ENCODE assay signal across 11 cellular contexts in the genomic region with DNA sequence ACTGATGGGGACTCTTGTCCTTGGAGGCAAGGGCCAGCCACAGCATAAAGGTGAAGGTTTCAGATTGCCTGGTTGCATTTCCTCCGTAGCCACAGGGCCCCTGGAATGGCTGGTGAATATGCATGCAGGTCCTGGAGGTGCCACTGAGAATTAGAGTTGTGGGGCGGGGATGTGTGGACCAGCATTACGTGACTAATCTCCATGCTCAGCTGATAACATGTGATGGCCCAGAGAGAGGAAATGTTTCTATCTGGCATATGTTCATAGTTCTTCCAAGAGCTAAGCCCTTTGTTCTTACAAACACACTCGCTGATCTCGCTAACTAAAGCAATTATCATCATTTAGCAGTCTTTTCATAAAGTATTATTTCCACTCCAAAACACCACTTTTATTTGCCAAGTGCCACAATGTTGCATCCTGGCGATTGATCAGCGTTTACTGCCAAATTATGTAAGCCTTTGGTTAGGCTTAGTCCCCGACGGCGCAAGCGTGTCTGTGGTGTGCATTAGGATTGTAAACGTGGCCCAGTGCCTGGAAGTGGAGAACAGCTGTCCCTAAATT. TPM values are rescaled to one million over a fixed set of nuclear protein-coding genes. Genes with fewer than 3 reads are reported as not detected.
DNase-seq lines count a peak whose midpoint lies in the region; ATAC-seq and TF ChIP-seq lines count a peak whose summit lies in the region.
"Had no signal": no experiment of that assay in that cellular context is flagged by ENCODE, and none has a peak within 500 bp of the region (broad histone marks: within the 10 kb centered on the region; RNA-seq: fewer than 3 reads in every experiment).

No MANE protein-coding gene starts in this region.

- CTCF ChIA-PET in MCF 10A (lab: Yijun Ruan, JAX) = no interaction called here
- CTCF ChIA-PET in mammary epithelial cell (lab: Charles Lee; ENCODE audit: low non-redundant PET) = no interaction called here

- peak overlapping the region; percentile 27 for H2AFZ ChIP-seq in mammary epithelial cell (ENCODE audit: low read depth, low read length)

- peak overlapping the region; percentile 11 for H3K4me2 ChIP-seq in mammary epithelial cell (ENCODE audit: insufficient read depth, low read depth, low read length)

- no peak for DNase-seq in breast epithelium (ENCODE audit: low spot score in 2 of 2)
- DNase-seq in MCF 10A (ENCODE audit: unreplicated experiment) = no peak
- no peak for DNase-seq in mammary epithelial cell
- peak; percentile 33 for DNase-seq in iPS DF 4.7 (ENCODE audit: extremely low read depth, low spot score)
- DNase-seq in type B pancreatic cell (ENCODE audit: extremely low spot score, unreplicated experiment) = no peak
- DNase-seq in tibial nerve (ENCODE audit: low spot score in 2 of 2) = no peak
- DNase-seq in NCI-H345 treated with DMSO at 0.1 percent for 48 hours (lab: John Stamatoyannopoulos, UW; ENCODE audit: unreplicated experiment) = no peak
- DNase-seq: activated CD8-positive, alpha-beta T cell treated with anti-CD3 and anti-CD28 coated beads, Interleukin-2, amount 10 ng/mL, durations not matched to agents 7 days and 5 days; GDM1 had no signal

- TF ChIP-seq EP300 in tibial nerve (IDR thresholded peaks at IDR 0.05) = no peak

- peak overlapping the region; percentile 46 for H3K27ac ChIP-seq in breast epithelium
- H3K27ac ChIP-seq in mammary epithelial cell (ENCODE audit: insufficient read depth, low read depth, low read length) = no peak overlapping the region
- peak overlapping the region in 2 of 4 donors; percentile 49 to 53 for H3K27ac ChIP-seq in tibial nerve

- 26% methylated on average over 11 of the region's 12 CpGs for WGBS in mammary epithelial cell (ENCODE audit: low coverage, missing lambda C conversion rate)
- WGBS in tibial nerve, 2 donors = 62 to 63% methylated on average over 12 of the region's 12 CpGs

- H3K4me1 Mint-ChIP-seq in MCF 10A (ENCODE audit: insufficient read depth, unreplicated experiment) = no peaks in the 10 kb centered on the region
- H3K4me1 Mint-ChIP-seq in type B pancreatic cell (ENCODE audit: unreplicated experiment) = peaks cover 30% of the 10 kb centered on the region

- dilution Hi-C loops in mammary epithelial cell (cut with HindIII; ENCODE audit: low sequenced_read_pairs) = no loop called here

- H3K36me3 ChIP-seq in breast epithelium = no peaks in the 10 kb centered on the region
- H3K36me3 ChIP-seq in mammary epithelial cell (ENCODE audit: insufficient read depth, low read length) = no peaks in the 10 kb centered on the region
- no peaks in the 10 kb centered on the region for H3K36me3 ChIP-seq in tibial nerve

- H3K79me2 ChIP-seq in mammary epithelial cell (ENCODE audit: insufficient read depth, low read length) = no peaks in the 10 kb centered on the region

- H3K9me3 Mint-ChIP-seq in MCF 10A (ENCODE audit: unreplicated experiment) (no peaks in the 10 kb centered on the region), type B pancreatic cell (no peaks in the 10 kb centered on the region)
- H3K9me3 Mint-ChIP-seq: stimulated activated naive CD8-positive, alpha-beta T cell treated with anti-CD3 and anti-CD28 coated beads, Interleukin-15, Interleukin-2, amounts not matched to agents 100 ng/mL and 50 ng/mL, for 24 hours had no signal

- H3K27me3 Mint-ChIP-seq in MCF 10A (ENCODE audit: insufficient read depth, unreplicated experiment) (peaks cover 30% of the 10 kb centered on the region), type B pancreatic cell (no peaks in the 10 kb centered on the region)

- H3K4me3 Mint-ChIP-seq in MCF 10A (ENCODE audit: unreplicated experiment) (no peak overlapping the region), type B pancreatic cell (no peak overlapping the region)
- H3K4me3 Mint-ChIP-seq: activated CD8-positive, alpha-beta T cell treated with anti-CD3 and anti-CD28 coated beads, Interleukin-2, amount 10 ng/mL, durations not matched to agents 7 days and 5 days; stimulated activated naive CD8-positive, alpha-beta T cell treated with anti-CD3 and anti-CD28 coated beads, Interleukin-15, Interleukin-2, amounts not matched to agents 100 ng/mL and 50 ng/mL, for 24 hours had no signal

- intact Hi-C loops in breast epithelium (cut with DNase I; ENCODE audit: low total_unique reads) (no loop called here), MCF 10A (cut with micrococcal nuclease) (no loop called here), mammary epithelial cell (cut with micrococcal nuclease) (no loop called here)

- ATAC-seq in HG03175 (IDR thresholded peaks at IDR 0.05; ENCODE audit: unreplicated experiment) = no peak
- ATAC-seq: activated CD8-positive, alpha-beta T cell treated with anti-CD3 and anti-CD28 coated beads, Interleukin-2, amount 10 ng/mL, durations not matched to agents 7 days and 5 days had no signal

- TF ChIP-seq POLR2A in breast epithelium (IDR thresholded peaks at IDR 0.05) (no peak), tibial nerve (IDR thresholded peaks at IDR 0.05) (no peak)

- H3K9me3 ChIP-seq in breast epithelium (no peaks in the 10 kb centered on the region), mammary epithelial cell (replicated peaks; ENCODE audit: insufficient read depth, low read length) (no peaks in the 10 kb centered on the region), tibial nerve (no peaks in the 10 kb centered on the region)

- no TSS peak for BruUV-seq in MCF 10A (replicated peaks; lab: Mats Ljungman, UMichigan)
- no TSS peak for BruUV-seq in mammary epithelial cell (replicated peaks; lab: Mats Ljungman, UMichigan)

- no peaks in the 10 kb centered on the region for H3K36me3 Mint-ChIP-seq in MCF 10A (ENCODE audit: insufficient read depth, unreplicated experiment)
- H3K36me3 Mint-ChIP-seq in type B pancreatic cell = no peaks in the 10 kb centered on the region

- in situ Hi-C loops in mammary epithelial cell (cut with MboI; ENCODE audit: low sequenced_read_pairs in 2 of 2) = no loop called here

- H3K4me1 ChIP-seq in breast epithelium = no peaks in the 10 kb centered on the region
- H3K4me1 ChIP-seq in mammary epithelial cell (ENCODE audit: insufficient read depth, low read length) = peaks cover 5% of the 10 kb centered on the region
- peaks cover 0 to 54% (median 2%) of the 10 kb centered on the region in 4 donors for H3K4me1 ChIP-seq in tibial nerve

- no peak overlapping the region for H3K27ac Mint-ChIP-seq in MCF 10A (ENCODE audit: low read depth, unreplicated experiment)
- H3K27ac Mint-ChIP-seq in type B pancreatic cell = peak overlapping the region; percentile 33
- H3K27ac Mint-ChIP-seq: activated CD8-positive, alpha-beta T cell treated with anti-CD3 and anti-CD28 coated beads, Interleukin-2, amount 10 ng/mL, durations not matched to agents 7 days and 5 days; stimulated activated naive CD8-positive, alpha-beta T cell treated with anti-CD3 and anti-CD28 coated beads, Interleukin-15, Interleukin-2, amounts not matched to agents 100 ng/mL and 50 ng/mL, for 24 hours had no signal

- H3K27me3 ChIP-seq in breast epithelium (no peaks in the 10 kb centered on the region), mammary epithelial cell (ENCODE audit: insufficient read depth, low read length) (no peaks in the 10 kb centered on the region), tibial nerve (no peaks in the 10 kb centered on the region)

- H3K9ac ChIP-seq in mammary epithelial cell (ENCODE audit: insufficient read depth, low read length) = no peak overlapping the region

- H4K20me1 ChIP-seq in mammary epithelial cell (ENCODE audit: insufficient read depth, low read length) = no peaks in the 10 kb centered on the region

- H3K4me3 ChIP-seq in breast epithelium (no peak overlapping the region), mammary epithelial cell (replicated peaks in 1 of 3; ENCODE audit: insufficient read depth in 1 of 3, low read depth in 2 of 3, low read length in 3 of 3) (no peak overlapping the region), tibial nerve (no peak overlapping the region)

- POLR2A ChIA-PET in MCF 10A (lab: Yijun Ruan, JAX) = interaction anchor here (0.5 kb wide), 1 partner anchor 10 kb away, joined by 3 read pairs; no protein-coding TSS in a partner anchor

- TF ChIP-seq CTCF in breast epithelium (IDR thresholded peaks at IDR 0.05) (no peak), MCF 10A (IDR thresholded peaks at IDR 0.05; ENCODE audit: unreplicated experiment) (no peak), mammary epithelial cell (conservative IDR thresholded peaks at IDR 0.05 in 1 of 2, IDR thresholded peaks at IDR 0.05 in 1 of 2; ENCODE audit: extremely low read depth in 1 of 2, insufficient read depth in 1 of 2, low read depth in 1 of 2, low read length in 2 of 2) (no peak), type B pancreatic cell (conservative IDR thresholded peaks at IDR 0.05) (no peak), tibial nerve (IDR thresholded peaks at IDR 0.05) (no peak)

RNA-seq across cellular contexts. Expression of gene CGNL1, which starts 55.9 kb away (rescaled TPM):
- total RNA-seq in breast epithelium (10 to 100 TPM in 2 of 3 donors, 1 to 10 TPM in 1; 5.4 to 24.9 (median 18.4) TPM), MCF 10A (2022) (0.05 TPM in 1 of 2 replicates, not detected in the other), mammary epithelial cell (1 to 10 TPM in 1 of 2 donors, under 1 TPM in 1; 0.07 to 1.2 TPM), type B pancreatic cell (ENCODE audit: low replicate concordance) (11.8 and 16.9 TPM in 2 replicates), tibial nerve (10 to 100 TPM; 15.9 to 36.7 (median 29.2) TPM)
- polyA plus RNA-seq in mammary epithelial cell = 0.02 TPM
- polyA minus RNA-seq in mammary epithelial cell = not detected
- total RNA-seq: activated CD8-positive, alpha-beta T cell treated with anti-CD3 and anti-CD28 coated beads, Interleukin-2, amount 10 ng/mL, durations not matched to agents 7 days and 5 days had no signal
